Comparison of ENCODE assay signal across 35 cellular contexts in genomic region chr5:119551819-119552218, GRCh38.
"Had no signal": no experiment of that assay in that cellular context is flagged by ENCODE, and none has a peak within 500 bp of the region (broad histone marks: within the 10 kb centered on the region; RNA-seq: fewer than 3 reads in every experiment).

No MANE protein-coding gene starts in this region.

- H3K9me3 ChIP-seq: MG63 had no signal

- H3K27me3 ChIP-seq: MG63 had no signal

- H3K36me3 ChIP-seq: MG63 had no signal

- H3K4me3 ChIP-seq: MG63 had no signal

- DNase-seq: Karpas-422, Kasumi-1, MG63, MM.1S, MV-4-11, NCI-H1048, NCI-H1092, NCI-H1092 treated with DMSO at 0.1 percent for 48 hours, NCI-H1105, NCI-H1105 treated with DMSO at 0.1 percent for 48 hours, NCI-H1417, NCI-H1417 treated with DMSO at 0.1 percent for 48 hours, NCI-H1436, NCI-H1436 treated with DMSO at 0.1 percent for 48 hours, NCI-H146, NCI-H1694, NCI-H1694 treated with DMSO at 0.1 percent for 48 hours, NCI-H187, NCI-H187 treated with DMSO at 0.1 percent for 48 hours, NCI-H1930, NCI-H2029, NCI-H2029 treated with DMSO at 0.1 percent for 48 hours, NCI-H2081, NCI-H2081 treated with DMSO at 0.1 percent for 48 hours, NCI-H2107, NCI-H2171, NCI-H2171 treated with DMSO at 0.1 percent for 48 hours, NCI-H2227 treated with DMSO at 0.1 percent for 48 hours, NCI-H226, NCI-H345, NCI-H446, NCI-H446 treated with DMSO at 0.1 percent for 48 hours, NCI-H510A, NCI-H510A treated with DMSO at 0.1 percent for 48 hours, NCI-H524 had no signal
